In genomic region chr3:135779590-135780235, GRCh38 we compare ENCODE assay signal across 23 cellular contexts.
"Had no signal": no experiment of that assay in that cellular context is flagged by ENCODE, and none has a peak within 500 bp of the region (broad histone marks: within the 10 kb centered on the region; RNA-seq: fewer than 3 reads in every experiment).

No MANE protein-coding gene starts in this region.

- H3K36me3 Mint-ChIP-seq: activated naive CD4-positive, alpha-beta T cell treated with anti-CD3 and anti-CD28 coated beads, Interleukin-2, amount 50 U/mL, for 72 hours; brain; mesothelial cell of epicardium; naive thymus-derived CD4-positive, alpha-beta T cell; stimulated activated effector memory CD8-positive, alpha-beta T cell treated with anti-CD3 and anti-CD28 coated beads, Interleukin-12 subunit alpha, Interleukin-12 subunit beta, amount 100 ng/mL, for 72 hours; type B pancreatic cell had no signal

- H3K27me3 Mint-ChIP-seq: activated B cell treated with CpG ODN at 0.5 μM for 24 hours; activated CD8-positive, alpha-beta T cell treated with anti-CD3 and anti-CD28 coated beads for 36 hours; activated T-helper 17 cell treated with anti-CD3 and anti-CD28 coated beads, Interleukin-2, amount 50 U/mL, for 72 hours; stimulated activated naive CD8-positive, alpha-beta T cell treated with anti-CD3 and anti-CD28 coated beads, Interleukin-15, Interleukin-2, amounts not matched to agents 100 ng/mL and 50 ng/mL, for 24 hours had no signal

- DNase-seq: activated B cell treated with CpG ODN at 0.5 μM for 24 hours; activated CD4-positive, alpha-beta T cell treated with anti-CD3 and anti-CD28 coated beads, Interleukin-2, amount 50 U/mL, for 1 hour; activated CD8-positive, alpha-beta T cell treated with anti-CD3 and anti-CD28 coated beads for 36 hours; activated T-cell treated with anti-CD3 and anti-CD28 coated beads, Interleukin-2, amount 50 U/mL, for 4 hours; caudate nucleus; cortex of kidney; foreskin melanocyte; heart right ventricle; islet precursor cell; naive thymus-derived CD4-positive, alpha-beta T cell; right lobe of liver; stimulated activated CD4-positive, alpha-beta T cell treated with anti-CD3 and anti-CD28 coated beads, Interleukin-12 subunit alpha, Interleukin-12 subunit beta, amount 100 ng/mL, for 4 hours; stimulated activated CD4-positive, alpha-beta T cell treated with anti-CD3 and anti-CD28 coated beads, Interleukin-4, amount 100 ng/mL, for 1 hour; T-helper 1 cell had no signal

- H3K4me3 Mint-ChIP-seq: activated B cell treated with CpG ODN at 0.5 μM for 24 hours; activated CD8-positive, alpha-beta T cell treated with anti-CD3 and anti-CD28 coated beads for 36 hours; activated T-cell treated with anti-CD3 and anti-CD28 coated beads, Interleukin-2, amount 50 U/mL, for 4 hours; activated T-helper 17 cell treated with anti-CD3 and anti-CD28 coated beads, Interleukin-2, amount 50 U/mL, for 72 hours; mesothelial cell of epicardium; naive thymus-derived CD4-positive, alpha-beta T cell; neural crest cell; stimulated activated effector memory CD8-positive, alpha-beta T cell treated with anti-CD3 and anti-CD28 coated beads, Interleukin-12 subunit alpha, Interleukin-12 subunit beta, amount 100 ng/mL, for 72 hours; stimulated activated naive CD8-positive, alpha-beta T cell treated with anti-CD3 and anti-CD28 coated beads, Interleukin-15, Interleukin-2, amounts not matched to agents 100 ng/mL and 50 ng/mL, for 24 hours; T-helper 2 cell treated with Interferon-gamma antibody and Interleukin-4, amounts not matched to agents 5 μg/mL and 100 μg/mL, for 36 hours; type B pancreatic cell had no signal

- H3K9me3 Mint-ChIP-seq: activated B cell treated with CpG ODN at 0.5 μM for 24 hours; activated CD8-positive, alpha-beta T cell treated with anti-CD3 and anti-CD28 coated beads for 36 hours; mesothelial cell of epicardium; stimulated activated effector memory CD8-positive, alpha-beta T cell treated with anti-CD3 and anti-CD28 coated beads, Interleukin-12 subunit alpha, Interleukin-12 subunit beta, amount 100 ng/mL, for 72 hours; stimulated activated naive CD8-positive, alpha-beta T cell treated with anti-CD3 and anti-CD28 coated beads, Interleukin-15, Interleukin-2, amounts not matched to agents 100 ng/mL and 50 ng/mL, for 24 hours; T-helper 2 cell treated with Interferon-gamma antibody and Interleukin-4, amounts not matched to agents 5 μg/mL and 100 μg/mL, for 36 hours; type B pancreatic cell had no signal

- H3K27ac Mint-ChIP-seq: activated B cell treated with CpG ODN at 0.5 μM for 24 hours; activated CD8-positive, alpha-beta T cell treated with anti-CD3 and anti-CD28 coated beads for 36 hours; activated naive CD4-positive, alpha-beta T cell treated with anti-CD3 and anti-CD28 coated beads, Interleukin-2, amount 50 U/mL, for 72 hours; activated T-helper 17 cell treated with anti-CD3 and anti-CD28 coated beads, Interleukin-2, amount 50 U/mL, for 72 hours; mesothelial cell of epicardium; naive thymus-derived CD4-positive, alpha-beta T cell; stimulated activated effector memory CD8-positive, alpha-beta T cell treated with anti-CD3 and anti-CD28 coated beads, Interleukin-12 subunit alpha, Interleukin-12 subunit beta, amount 100 ng/mL, for 72 hours; stimulated activated naive CD8-positive, alpha-beta T cell treated with anti-CD3 and anti-CD28 coated beads, Interleukin-15, Interleukin-2, amounts not matched to agents 100 ng/mL and 50 ng/mL, for 24 hours; T-helper 2 cell treated with Interferon-gamma antibody and Interleukin-4, amounts not matched to agents 5 μg/mL and 100 μg/mL, for 36 hours; type B pancreatic cell had no signal

- ATAC-seq: activated CD8-positive, alpha-beta T cell treated with anti-CD3 and anti-CD28 coated beads for 36 hours; activated naive CD4-positive, alpha-beta T cell treated with anti-CD3 and anti-CD28 coated beads, Interleukin-2, amount 50 U/mL, for 72 hours; activated T-cell treated with anti-CD3 and anti-CD28 coated beads, Interleukin-2, amount 50 U/mL, for 4 hours; activated T-helper 17 cell treated with anti-CD3 and anti-CD28 coated beads, Interleukin-2, amount 50 U/mL, for 72 hours; naive thymus-derived CD4-positive, alpha-beta T cell; right lobe of liver; stimulated activated effector memory CD8-positive, alpha-beta T cell treated with anti-CD3 and anti-CD28 coated beads, Interleukin-12 subunit alpha, Interleukin-12 subunit beta, amount 100 ng/mL, for 72 hours had no signal

- H3K4me1 Mint-ChIP-seq: activated T-helper 17 cell treated with anti-CD3 and anti-CD28 coated beads, Interleukin-2, amount 50 U/mL, for 72 hours; brain; mesothelial cell of epicardium; naive thymus-derived CD4-positive, alpha-beta T cell; neural crest cell; stimulated activated effector memory CD8-positive, alpha-beta T cell treated with anti-CD3 and anti-CD28 coated beads, Interleukin-12 subunit alpha, Interleukin-12 subunit beta, amount 100 ng/mL, for 72 hours had no signal
